ENCODE assay signal across 22 cellular contexts in the genomic region with DNA sequence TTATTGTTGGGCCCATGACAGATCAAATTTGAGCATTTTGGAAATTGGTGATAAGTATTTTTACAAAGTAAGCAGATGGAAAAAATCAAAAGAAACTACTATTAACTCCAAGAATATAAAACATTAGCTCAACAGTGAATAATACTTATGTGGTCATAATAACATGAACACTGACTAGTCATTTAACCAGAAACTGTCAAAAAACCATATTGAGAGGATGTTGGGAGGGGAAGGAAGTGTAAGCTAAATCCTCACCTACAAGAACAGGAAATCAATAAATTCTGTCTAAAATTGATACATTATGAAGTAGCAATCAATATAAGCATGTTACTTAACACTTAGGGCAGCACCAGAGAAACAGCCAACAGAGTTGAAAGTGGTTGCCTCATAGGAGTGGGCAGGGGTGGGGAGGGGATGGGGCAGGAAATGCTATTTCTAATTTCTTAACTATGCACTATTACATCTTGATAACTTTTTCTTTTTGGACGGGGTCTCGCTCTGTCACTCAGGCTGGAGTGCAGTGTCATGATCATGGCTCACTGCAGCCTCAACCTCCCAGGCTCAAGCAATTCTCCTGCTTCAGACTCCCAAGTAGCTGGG. TPM values are rescaled to one million over a fixed set of nuclear protein-coding genes. Genes with fewer than 3 reads are reported as not detected.
A peak's percentile ranks its signal among the peaks of the same experiment; 100 is the strongest.
DNase-seq lines count a peak whose midpoint lies in the region; ATAC-seq and TF ChIP-seq lines count a peak whose summit lies in the region.
"Had no signal": no experiment of that assay in that cellular context is flagged by ENCODE, and none has a peak within 500 bp of the region (broad histone marks: within the 10 kb centered on the region; RNA-seq: fewer than 3 reads in every experiment).

No MANE protein-coding gene starts in this region.

- no peak for TF ChIP-seq CTCF in CD4-positive, alpha-beta T cell (IDR thresholded peaks at IDR 0.05)
- TF ChIP-seq CTCF in Peyer's patch (IDR thresholded peaks at IDR 0.05) (no peak), SK-N-SH (IDR thresholded peaks at IDR 0.05) (no peak)

- no peak overlapping the region for H3K9ac ChIP-seq in BLaER1 treated with 17β-estradiol and CSF1 and Interleukin-3, amounts not matched to agents 10 nM and 100 nM
- no peak overlapping the region for H3K9ac ChIP-seq in SK-N-SH

- no peak for TF ChIP-seq RAD21 in SK-N-SH (IDR thresholded peaks at IDR 0.05; ENCODE audit: low read length)

- no peak for TF ChIP-seq POLR2A in Peyer's patch (IDR thresholded peaks at IDR 0.05)

- 0 out of 22 replicates have a peak, but pooled peaks cover 0 to 4% (median 0%) of the 10 kb centered on the region in 11 experiments for H3K36me3 ChIP-seq in BLaER1 treated with 17β-estradiol and CSF1 and Interleukin-3, amounts not matched to agents 10 nM and 100 nM
- H3K36me3 ChIP-seq in Peyer's patch = no peaks in the 10 kb centered on the region
- H3K36me3 ChIP-seq in SK-N-SH (replicated peaks in 1 of 2; ENCODE audit: control insufficient read depth in 1 of 2, insufficient read depth in 2 of 2, low read length in 1 of 2) = no peaks in the 10 kb centered on the region
- H3K36me3 ChIP-seq: brain microvascular endothelial cell, WERI-Rb-1 had no signal

- H3K27ac Mint-ChIP-seq in CD4-positive, alpha-beta T cell = peak overlapping the region; percentile 72
- peak overlapping the region; percentile 94 for H3K27ac Mint-ChIP-seq in central memory CD8-positive, alpha-beta T cell (ENCODE audit: low read depth)

- POLR2A ChIA-PET in CD4-positive, alpha-beta T cell (lab: Charles Lee) = interaction anchor here (0.7 to 2.2 kb wide), 3 partner anchors 15 to 186 kb away, joined by 3 to 12 read pairs (median 3); no protein-coding TSS in a partner anchor
- POLR2A ChIA-PET in SK-N-SH (lab: Yijun Ruan, JAX) = no interaction called here

- no peaks in the 10 kb centered on the region for H3K27me3 Mint-ChIP-seq in CD4-positive, alpha-beta T cell
- H3K27me3 Mint-ChIP-seq in central memory CD8-positive, alpha-beta T cell = no peaks in the 10 kb centered on the region
- H3K27me3 Mint-ChIP-seq: naive thymus-derived CD8-positive, alpha-beta T cell had no signal

- no peaks in the 10 kb centered on the region for H3K79me2 ChIP-seq in SK-N-SH (ENCODE audit: insufficient read depth)

- no peak overlapping the region for H3K4me3 Mint-ChIP-seq in CD4-positive, alpha-beta T cell
- H3K4me3 Mint-ChIP-seq in central memory CD8-positive, alpha-beta T cell = peak overlapping the region; percentile 47

- H3K9me3 ChIP-seq in BLaER1 treated with 17β-estradiol and CSF1 and Interleukin-3, amounts not matched to agents 10 nM and 100 nM (replicated peaks in 1 of 11) = peaks cover 12 to 18% (median 17%) of the 10 kb centered on the region in 11 experiments
- no peaks in the 10 kb centered on the region for H3K9me3 ChIP-seq in CD4-positive, alpha-beta T cell (ENCODE audit: control insufficient read depth, low read length)
- H3K9me3 ChIP-seq in Peyer's patch = no peaks in the 10 kb centered on the region
- H3K9me3 ChIP-seq in SK-N-SH = no peaks in the 10 kb centered on the region

- peak overlapping the region in 2 of 11 experiments; percentile 19 to 27; a peak in 2 of 22 replicates for H3K27ac ChIP-seq in BLaER1 treated with 17β-estradiol and CSF1 and Interleukin-3, amounts not matched to agents 10 nM and 100 nM
- no peak overlapping the region for H3K27ac ChIP-seq in CD4-positive, alpha-beta T cell (ENCODE audit: low read depth, low read length)
- H3K27ac ChIP-seq in Peyer's patch (peak overlapping the region in 3 of 4 donors; percentile 3 to 22 (median 9)), SK-N-SH (ENCODE audit: low read depth in 2 of 2, low read length in 1 of 2) (no peak overlapping the region)
- H3K27ac ChIP-seq: brain microvascular endothelial cell, WERI-Rb-1 had no signal

- H3K9me2 ChIP-seq in SK-N-SH = no peaks in the 10 kb centered on the region

- TF ChIP-seq EP300 in SK-N-SH (IDR thresholded peaks at IDR 0.05; ENCODE audit: borderline replicate concordance in 1 of 2, low read depth in 1 of 2, low read length in 1 of 2) = no peak

- no peak for DNase-seq in CD4-positive, alpha-beta T cell
- no peak for DNase-seq in Peyer's patch
- DNase-seq in central memory CD8-positive, alpha-beta T cell (ENCODE audit: low spot score in 2 of 2) = no peak
- no peak for DNase-seq in Ammon's horn (ENCODE audit: low spot score)
- DNase-seq in NCI-H2107 (lab: John Stamatoyannopoulos, UW) = no peak
- no peak for DNase-seq in SK-N-SH
- DNase-seq: activated CD8-positive, alpha-beta memory T cell treated with anti-CD3 and anti-CD28 coated beads, Interleukin-2, amount 50 U/mL, for 4 hours; brain microvascular endothelial cell; cortex of kidney; DMS153; hypothalamus; KG1; kidney; mammary epithelial cell; naive thymus-derived CD8-positive, alpha-beta T cell; NCI-H226; WERI-Rb-1 had no signal

- H3K27me3 ChIP-seq in BLaER1 treated with 17β-estradiol and CSF1 and Interleukin-3, amounts not matched to agents 10 nM and 100 nM = no peaks in the 10 kb centered on the region
- no peaks in the 10 kb centered on the region for H3K27me3 ChIP-seq in CD4-positive, alpha-beta T cell (ENCODE audit: control insufficient read depth, insufficient read depth, low read length)
- no peaks in the 10 kb centered on the region for H3K27me3 ChIP-seq in Peyer's patch
- no peaks in the 10 kb centered on the region; the same call in 1 of the 2 replicates for H3K27me3 ChIP-seq in SK-N-SH (ENCODE audit: insufficient read depth)
- H3K27me3 ChIP-seq: brain microvascular endothelial cell had no signal

- no peak overlapping the region for H3K4me3 ChIP-seq in BLaER1 treated with 17β-estradiol and CSF1 and Interleukin-3, amounts not matched to agents 10 nM and 100 nM
- no peak overlapping the region for H3K4me3 ChIP-seq in Peyer's patch
- no peak overlapping the region for H3K4me3 ChIP-seq in SK-N-SH (ENCODE audit: low read depth in 2 of 2, low read length in 1 of 2)

- no peaks in the 10 kb centered on the region for H3F3A ChIP-seq in SK-N-SH (replicated peaks; ENCODE audit: insufficient read depth)

- CTCF ChIA-PET in CD4-positive, alpha-beta T cell (lab: Charles Lee) = interaction anchor here (1.2 to 3.8 kb wide), 3 partner anchors 8 to 88 kb away, joined by 3 to 11 read pairs (median 10); no protein-coding TSS in a partner anchor
- CTCF ChIA-PET in SK-N-SH (lab: Yijun Ruan, JAX) = no interaction called here

- H3K4me1 Mint-ChIP-seq in CD4-positive, alpha-beta T cell (ENCODE audit: low read depth) = peaks cover 60% of the 10 kb centered on the region
- peaks cover 85% of the 10 kb centered on the region for H3K4me1 Mint-ChIP-seq in central memory CD8-positive, alpha-beta T cell

- WGBS in SK-N-SH (ENCODE audit: low lambda C conversion rate) = 5% methylated on average over 2 of the region's 2 CpGs

- intact Hi-C loops in CD4-positive, alpha-beta T cell (cut with DNase I, micrococcal nuclease) = no loop called here

- H3K9me3 Mint-ChIP-seq in CD4-positive, alpha-beta T cell = peaks cover 6% of the 10 kb centered on the region
- no peaks in the 10 kb centered on the region for H3K9me3 Mint-ChIP-seq in central memory CD8-positive, alpha-beta T cell

- peaks cover 0 to 33% (median 15%) of the 10 kb centered on the region in 10 experiments; a peak in 14 of 20 replicates for H3K4me1 ChIP-seq in BLaER1 treated with 17β-estradiol and CSF1 and Interleukin-3, amounts not matched to agents 10 nM and 100 nM
- no peaks in the 10 kb centered on the region for H3K4me1 ChIP-seq in Peyer's patch
- H3K4me1 ChIP-seq in SK-N-SH (ENCODE audit: control insufficient read depth in 1 of 2, insufficient read depth in 2 of 2, low read depth in 1 of 2, low read length in 1 of 2) = no peaks in the 10 kb centered on the region

- no peaks in the 10 kb centered on the region for H3K36me3 Mint-ChIP-seq in CD4-positive, alpha-beta T cell (ENCODE audit: low read depth)
- peaks cover 7% of the 10 kb centered on the region for H3K36me3 Mint-ChIP-seq in central memory CD8-positive, alpha-beta T cell (ENCODE audit: insufficient read depth)

- no peak for ATAC-seq in CD4-positive, alpha-beta T cell (ENCODE audit: poor library complexity)
- no peak for ATAC-seq in central memory CD8-positive, alpha-beta T cell (replicated peaks; ENCODE audit: extremely low read depth, poor library complexity, severe bottlenecking)
- ATAC-seq in HG02852 (IDR thresholded peaks at IDR 0.05; ENCODE audit: unreplicated experiment) = no peak
- ATAC-seq: naive thymus-derived CD8-positive, alpha-beta T cell had no signal

- H2AFZ ChIP-seq in SK-N-SH (ENCODE audit: low read depth) = no peak overlapping the region

- no peaks in the 10 kb centered on the region for H4K20me1 ChIP-seq in BLaER1 treated with 17β-estradiol and CSF1 and Interleukin-3, amounts not matched to agents 10 nM and 100 nM
- H4K20me1 ChIP-seq in SK-N-SH (ENCODE audit: insufficient read depth) = no peaks in the 10 kb centered on the region

- H3K4me2 ChIP-seq in BLaER1 treated with 17β-estradiol and CSF1 and Interleukin-3, amounts not matched to agents 10 nM and 100 nM = peak overlapping the region in 7 of 11 experiments; percentile 3 to 63 (median 22); a peak in 13 of 22 replicates
- no peak overlapping the region for H3K4me2 ChIP-seq in SK-N-SH

TF ChIP-seq in SK-N-SH, 30 proteins besides CTCF, POLR2A, EP300 and RAD21 (continues in another document):
- TF ChIP-seq ELF1 (IDR thresholded peaks at IDR 0.05) = no peak
- TF ChIP-seq MEF2A (IDR thresholded peaks at IDR 0.05; ENCODE audit: borderline replicate concordance, low read depth) = no peak
- no peak for TF ChIP-seq JUND (IDR thresholded peaks at IDR 0.05)
- no peak for TF ChIP-seq TEAD4 (IDR thresholded peaks at IDR 0.05; ENCODE audit: borderline replicate concordance, insufficient read depth)
- TF ChIP-seq POLR2AphosphoS5 (IDR thresholded peaks at IDR 0.05; ENCODE audit: low read depth, low read length) = no peak
- no peak for TF ChIP-seq YY1 (IDR thresholded peaks at IDR 0.05; ENCODE audit: low read depth)
- TF ChIP-seq NRF1 (IDR thresholded peaks at IDR 0.05; ENCODE audit: low read depth, low read length) = no peak
- TF ChIP-seq, protein P1, sequence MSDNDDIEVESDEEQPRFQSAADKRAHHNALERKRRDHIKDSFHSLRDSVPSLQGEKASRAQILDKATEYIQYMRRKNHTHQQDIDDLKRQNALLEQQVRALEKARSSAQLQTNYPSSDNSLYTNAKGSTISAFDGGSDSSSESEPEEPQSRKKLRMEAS (IDR thresholded peaks at IDR 0.05; ENCODE audit: low read depth) = no peak
- no peak for TF ChIP-seq RXRA (IDR thresholded peaks at IDR 0.05; ENCODE audit: borderline replicate concordance, low read depth)
- no peak for TF ChIP-seq FOXM1 (IDR thresholded peaks at IDR 0.05; ENCODE audit: low read depth)

RNA-seq across cellular contexts. Expression of a gene that starts 41.7 kb away (rescaled TPM):
- total RNA-seq in CD4-positive, alpha-beta T cell = not detected
- total RNA-seq in Peyer's patch = not detected
- polyA plus RNA-seq in SK-N-SH (2012; rRNA removed) = not detected in 2 replicates
- not detected in 2 replicates for polyA plus RNA-seq in SK-N-SH (2012; cell fraction: cytosol; rRNA removed)
- not detected in 2 replicates for polyA plus RNA-seq in SK-N-SH (2012; cell fraction: nucleus; rRNA removed)
- total RNA-seq: endothelial cell of umbilical vein; fibroblast of villous mesenchyme; kidney; naive thymus-derived CD8-positive, alpha-beta T cell; subcutaneous adipose tissue had no signal
- polyA plus RNA-seq: endothelial cell of umbilical vein; mammary epithelial cell; naive thymus-derived CD8-positive, alpha-beta T cell had no signal

Comparison
In these comparisons a context has a peak if more than half of its experiments do, and no peak if none do; other contexts are left out.
1. H3K27ac ChIP-seq: peak in Peyer's patch (3 of 4); none in CD4-positive, alpha-beta T cell (single experiment) and SK-N-SH (0 of 2).